In the genomic region with DNA sequence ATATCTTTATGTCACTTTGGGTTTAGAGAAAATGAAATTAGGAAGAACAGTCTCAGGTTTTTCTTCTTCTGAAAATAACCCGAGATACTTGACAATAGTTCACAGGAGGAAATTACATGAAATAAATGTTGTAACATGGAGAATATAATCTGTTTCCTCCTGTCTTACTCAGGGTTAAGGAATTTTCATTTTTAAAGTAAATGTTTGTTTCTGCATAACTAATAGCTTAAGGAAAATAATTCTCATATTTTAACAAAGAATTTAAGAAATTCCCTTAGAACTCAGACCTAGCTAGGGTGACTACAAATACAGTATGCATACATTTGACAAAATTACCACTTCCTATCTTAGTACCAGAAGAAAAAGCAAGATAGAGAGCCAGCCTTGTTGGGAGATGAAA, we compare ENCODE assay signal across 29 cellular contexts.
"Had no signal": no experiment of that assay in that cellular context is flagged by ENCODE, and none has a peak within 500 bp of the region (broad histone marks: within the 10 kb centered on the region; RNA-seq: fewer than 3 reads in every experiment).

No MANE protein-coding gene starts in this region.

- H3K4me3 Mint-ChIP-seq: activated naive CD8-positive, alpha-beta T cell; activated T-cell treated with anti-CD3 and anti-CD28 coated beads, Interleukin-2, amount 50 U/mL, for 24 hours; activated T-helper 17 cell treated with anti-CD3 and anti-CD28 coated beads, Interleukin-2, amount 50 U/mL, for 72 hours; effector memory CD8-positive, alpha-beta T cell; natural killer cell treated with Interleukin-12 subunit alpha and Interleukin-12 subunit beta and Interleukin-15 and Interleukin-18, amount 100 ng/mL, for 72 hours; stimulated activated naive B cell treated with anti-CD40 and anti-IgM and Interleukin-4, amounts not matched to agents 10 μg/mL and 1 μg/mL and 100 μg/mL, for 72 hours had no signal

- ATAC-seq: activated T-helper 17 cell treated with anti-CD3 and anti-CD28 coated beads, Interleukin-2, amount 50 U/mL, for 72 hours; effector memory CD8-positive, alpha-beta T cell; foreskin keratinocyte; left ventricle myocardium superior; natural killer cell treated with Interleukin-12 subunit alpha and Interleukin-12 subunit beta and Interleukin-15 and Interleukin-18, amount 100 ng/mL, for 72 hours; stimulated activated naive B cell treated with anti-CD40 and anti-IgM and Interleukin-4, amounts not matched to agents 10 μg/mL and 1 μg/mL and 100 μg/mL, for 72 hours had no signal

- H3K4me1 ChIP-seq: breast epithelium, colonic mucosa, foreskin keratinocyte, prostate gland, upper lobe of left lung had no signal

- FAIRE-seq: islet of Langerhans, TTC549 had no signal

- H3K27me3 Mint-ChIP-seq: activated naive CD8-positive, alpha-beta T cell; stimulated activated naive B cell treated with anti-CD40 and anti-IgM and Interleukin-4, amounts not matched to agents 10 μg/mL and 1 μg/mL and 100 μg/mL, for 72 hours had no signal

- H3K27ac ChIP-seq: breast epithelium, colonic mucosa, dorsolateral prefrontal cortex, foreskin keratinocyte, neutrophil, ovary, prostate gland, thoracic aorta, upper lobe of left lung, WERI-Rb-1 had no signal

- H3K9me3 Mint-ChIP-seq: activated T-helper 17 cell treated with anti-CD3 and anti-CD28 coated beads, Interleukin-2, amount 50 U/mL, for 72 hours; effector memory CD8-positive, alpha-beta T cell; natural killer cell treated with Interleukin-12 subunit alpha and Interleukin-12 subunit beta and Interleukin-15 and Interleukin-18, amount 100 ng/mL, for 72 hours had no signal

- H3K36me3 ChIP-seq: breast epithelium, colonic mucosa, neutrophil, ovary, prostate gland, thoracic aorta, upper lobe of left lung, WERI-Rb-1 had no signal

- DNase-seq: activated CD8-positive, alpha-beta memory T cell treated with anti-CD3 and anti-CD28 coated beads for 24 hours; activated CD8-positive, alpha-beta memory T cell treated with anti-CD3 and anti-CD28 coated beads, Interleukin-2, amount 50 U/mL, for 4 hours; activated naive CD4-positive, alpha-beta T cell; activated T-cell treated with anti-CD3 and anti-CD28 coated beads, Interleukin-2, amount 50 U/mL, for 24 hours; amniotic stem cell; colonic mucosa; dorsolateral prefrontal cortex; effector memory CD8-positive, alpha-beta T cell; foreskin keratinocyte; glutamatergic neuron; hippocampal formation; left ventricle myocardium superior; mammary epithelial cell; ovary; stimulated activated CD4-positive, alpha-beta T cell treated with anti-CD3 and anti-CD28 coated beads, Interleukin-2, amount 100 ng/mL, for 48 hours; stimulated activated CD8-positive, alpha-beta memory T cell treated with anti-CD3 and anti-CD28 coated beads, Interleukin-4, amount 100 ng/mL, for 48 hours; stimulated activated naive B cell treated with anti-CD40 and anti-IgM and Interleukin-4, amounts not matched to agents 10 μg/mL and 1 μg/mL and 100 μg/mL, for 72 hours; T-helper 1 cell; upper lobe of left lung; WERI-Rb-1 had no signal

- H3K4me1 Mint-ChIP-seq: activated T-helper 17 cell treated with anti-CD3 and anti-CD28 coated beads, Interleukin-2, amount 50 U/mL, for 72 hours; stimulated activated naive B cell treated with anti-CD40 and anti-IgM and Interleukin-4, amounts not matched to agents 10 μg/mL and 1 μg/mL and 100 μg/mL, for 72 hours had no signal

- H3K36me3 Mint-ChIP-seq: activated naive CD8-positive, alpha-beta T cell; natural killer cell treated with Interleukin-12 subunit alpha and Interleukin-12 subunit beta and Interleukin-15 and Interleukin-18, amount 100 ng/mL, for 72 hours; stimulated activated naive B cell treated with anti-CD40 and anti-IgM and Interleukin-4, amounts not matched to agents 10 μg/mL and 1 μg/mL and 100 μg/mL, for 72 hours had no signal

- H3K9me3 ChIP-seq: breast epithelium, colonic mucosa, neutrophil, ovary, prostate gland, thoracic aorta, upper lobe of left lung had no signal

- H3K27me3 ChIP-seq: breast epithelium, colonic mucosa, dorsolateral prefrontal cortex, foreskin keratinocyte, neutrophil, ovary, upper lobe of left lung had no signal

- H3K27ac Mint-ChIP-seq: activated naive CD8-positive, alpha-beta T cell; activated T-cell treated with anti-CD3 and anti-CD28 coated beads, Interleukin-2, amount 50 U/mL, for 24 hours; activated T-helper 17 cell treated with anti-CD3 and anti-CD28 coated beads, Interleukin-2, amount 50 U/mL, for 72 hours; effector memory CD8-positive, alpha-beta T cell; natural killer cell treated with Interleukin-12 subunit alpha and Interleukin-12 subunit beta and Interleukin-15 and Interleukin-18, amount 100 ng/mL, for 72 hours; stimulated activated naive B cell treated with anti-CD40 and anti-IgM and Interleukin-4, amounts not matched to agents 10 μg/mL and 1 μg/mL and 100 μg/mL, for 72 hours had no signal

- H3K4me3 ChIP-seq: breast epithelium, colonic mucosa, dorsolateral prefrontal cortex, ovary, prostate gland, thoracic aorta, upper lobe of left lung had no signal
